ENCODE assay signal across 9 cellular contexts in genomic region chr14:29222671-29223268, GRCh38.
DNase-seq lines count a peak whose midpoint lies in the region; ATAC-seq, FAIRE-seq and TF ChIP-seq lines count a peak whose summit lies in the region.
"Had no signal": no experiment of that assay in that cellular context is flagged by ENCODE, and none has a peak within 500 bp of the region (broad histone marks: within the 10 kb centered on the region; RNA-seq: fewer than 3 reads in every experiment).

No MANE protein-coding gene starts in this region.

- no peaks in the 10 kb centered on the region for H3K36me3 Mint-ChIP-seq in glutamatergic neuron (ENCODE audit: unreplicated experiment)
- H3K36me3 Mint-ChIP-seq in activated T-helper 17 cell treated with anti-CD3 and anti-CD28 coated beads, Interleukin-2, amount 50 U/mL, for 72 hours (ENCODE audit: low read depth), result no peaks in the 10 kb centered on the region

- no peak overlapping the region for H3K4me3 Mint-ChIP-seq in glutamatergic neuron (ENCODE audit: unreplicated experiment)
- no peak overlapping the region for H3K4me3 Mint-ChIP-seq in activated T-helper 17 cell treated with anti-CD3 and anti-CD28 coated beads, Interleukin-2, amount 50 U/mL, for 72 hours

- H3K4me1 Mint-ChIP-seq in glutamatergic neuron (ENCODE audit: low read depth, unreplicated experiment), result peaks cover 42% of the 10 kb centered on the region
- no peaks in the 10 kb centered on the region for H3K4me1 Mint-ChIP-seq in activated T-helper 17 cell treated with anti-CD3 and anti-CD28 coated beads, Interleukin-2, amount 50 U/mL, for 72 hours

- TF ChIP-seq CTCF in glutamatergic neuron (IDR thresholded peaks at IDR 0.05; ENCODE audit: partially characterized antibody, unreplicated experiment), result peak; percentile 13

- ATAC-seq in GM21360 (IDR thresholded peaks at IDR 0.05; ENCODE audit: unreplicated experiment), result no peak
- ATAC-seq in activated T-helper 17 cell treated with anti-CD3 and anti-CD28 coated beads, Interleukin-2, amount 50 U/mL, for 72 hours (replicated peaks), result no peak
- ATAC-seq: HCT116 had no signal

- H3K27me3 Mint-ChIP-seq in glutamatergic neuron (ENCODE audit: unreplicated experiment), result peaks cover 5% of the 10 kb centered on the region
- no peaks in the 10 kb centered on the region for H3K27me3 Mint-ChIP-seq in activated T-helper 17 cell treated with anti-CD3 and anti-CD28 coated beads, Interleukin-2, amount 50 U/mL, for 72 hours

- DNase-seq in AG20443 (ENCODE audit: low spot score) (peak; percentile 27), HPDE6-E6E7 (ENCODE audit: extremely low spot score) (peak; percentile 14), RCC 7860 (ENCODE audit: low spot score) (peak; percentile 13), glutamatergic neuron (no peak), NCI-H1930 (lab: John Stamatoyannopoulos, UW) (no peak), NCI-H128 (lab: John Stamatoyannopoulos, UW; ENCODE audit: unreplicated experiment) (no peak)

- FAIRE-seq in RCC 7860 (lab: Jason Lieb, UNC), result no peak

- peaks cover 6% of the 10 kb centered on the region for H3K9me3 Mint-ChIP-seq in glutamatergic neuron (ENCODE audit: unreplicated experiment)
- H3K9me3 Mint-ChIP-seq in activated T-helper 17 cell treated with anti-CD3 and anti-CD28 coated beads, Interleukin-2, amount 50 U/mL, for 72 hours, result peaks cover 7% of the 10 kb centered on the region

- H3K27ac Mint-ChIP-seq in glutamatergic neuron (ENCODE audit: unreplicated experiment), result no peak overlapping the region
- H3K27ac Mint-ChIP-seq in activated T-helper 17 cell treated with anti-CD3 and anti-CD28 coated beads, Interleukin-2, amount 50 U/mL, for 72 hours, result no peak overlapping the region

Comparison
In these comparisons a context has a peak if more than half of its experiments do, and no peak if none do; other contexts are left out.
1. DNase-seq: peak in AG20443 (single experiment), HPDE6-E6E7 (single experiment) and RCC 7860 (single experiment); none in glutamatergic neuron (single experiment), NCI-H1930 (0 of 2) and NCI-H128 (single experiment).